In the genomic region with DNA sequence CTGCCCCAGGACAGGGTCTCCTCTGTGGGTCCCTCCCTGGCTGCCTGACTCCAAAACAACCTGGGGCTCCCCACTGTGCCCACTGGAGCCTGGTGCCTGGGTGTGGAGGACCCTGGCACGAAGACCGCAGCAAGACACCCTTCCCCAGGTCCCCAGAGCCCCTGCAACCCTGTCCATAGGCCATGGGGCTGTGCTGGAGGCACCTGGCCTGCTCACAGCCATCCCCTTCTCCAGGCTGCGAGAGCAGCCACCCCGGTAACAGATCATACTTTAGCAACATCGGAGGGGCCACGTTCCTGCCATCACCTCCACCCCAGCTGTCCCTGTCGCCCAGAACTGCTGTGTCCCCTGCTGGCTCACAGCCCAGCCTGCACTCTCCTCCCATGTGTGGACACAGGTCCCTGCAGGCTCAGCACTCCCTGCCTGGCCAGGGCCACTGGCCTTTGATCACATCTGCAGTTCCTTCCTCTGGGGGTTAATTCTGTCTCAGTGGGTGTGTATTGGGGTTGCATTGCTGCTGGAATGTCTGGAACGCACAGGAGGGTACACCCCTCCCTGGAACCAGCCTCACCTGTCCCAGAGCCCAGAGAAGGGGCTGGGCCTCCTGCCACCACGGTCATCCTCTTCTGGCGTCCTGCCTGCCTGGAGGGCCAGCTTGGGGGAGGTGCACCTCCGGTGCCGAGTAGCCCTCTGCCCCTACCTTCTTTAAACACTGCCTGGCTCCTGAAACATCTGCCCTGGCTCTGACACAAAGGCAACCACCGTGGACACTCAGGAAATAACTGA, we compare ENCODE assay signal across 16 cellular contexts. TPM values are rescaled to one million over a fixed set of nuclear protein-coding genes. Genes with fewer than 3 reads are reported as not detected.
DNase-seq lines count a peak whose midpoint lies in the region; ATAC-seq and TF ChIP-seq lines count a peak whose summit lies in the region.
"Had no signal": no experiment of that assay in that cellular context is flagged by ENCODE, and none has a peak within 500 bp of the region (broad histone marks: within the 10 kb centered on the region; RNA-seq: fewer than 3 reads in every experiment).

No MANE protein-coding gene starts in this region.

- peak overlapping the region; percentile 97 for H3K27ac Mint-ChIP-seq in mesothelial cell of epicardium

- TF ChIP-seq POLR2A in heart left ventricle (IDR thresholded peaks at IDR 0.05) (no peak), vagina (IDR thresholded peaks at IDR 0.05) (no peak)

- H3K4me3 ChIP-seq in heart left ventricle (no peak overlapping the region), epithelial cell of esophagus (ENCODE audit: low read length) (peak overlapping the region; percentile 7), vagina (no peak overlapping the region)

- H3K9me3 Mint-ChIP-seq in mesothelial cell of epicardium = peaks cover 7% of the 10 kb centered on the region

- intact Hi-C loops in heart left ventricle (cut with DNase I) (no loop called here), left cardiac atrium (cut with DNase I) (no loop called here), vagina (cut with DNase I) (no loop called here)

- peak in 3 of 4 donors; percentile 22 to 36 (median 34) for ATAC-seq in heart left ventricle
- ATAC-seq in left cardiac atrium = no peak
- no peak for ATAC-seq in HG03175 (IDR thresholded peaks at IDR 0.05; ENCODE audit: unreplicated experiment)
- no peak for ATAC-seq in GM19397 (IDR thresholded peaks at IDR 0.05; ENCODE audit: unreplicated experiment)

- H3K27me3 ChIP-seq in heart left ventricle (no peaks in the 10 kb centered on the region), vagina (no peaks in the 10 kb centered on the region)

- TF ChIP-seq CTCF in heart left ventricle (IDR thresholded peaks at IDR 0.05) = no peak
- TF ChIP-seq CTCF in epithelial cell of esophagus (IDR thresholded peaks at IDR 0.05; ENCODE audit: insufficient read depth, low read depth, low read length, missing control alignments) = no peak
- TF ChIP-seq CTCF in mesothelial cell of epicardium (IDR thresholded peaks at IDR 0.05; ENCODE audit: unreplicated experiment) = no peak
- TF ChIP-seq CTCF in vagina (IDR thresholded peaks at IDR 0.05) = no peak

- H3K9me3 ChIP-seq in heart left ventricle (peaks cover 0 to 21% (median 10%) of the 10 kb centered on the region in 12 donors), vagina (no peaks in the 10 kb centered on the region)

- H3K27ac ChIP-seq in heart left ventricle (no peak overlapping the region), vagina (peak overlapping the region; percentile 45)
- H3K27ac ChIP-seq: WERI-Rb-1 had no signal

- 33 to 43% (median 41%) methylated on average over 12 to 13 of the region's 13 CpGs for whole genome bisulfite sequencing in heart left ventricle, 4 donors

- peaks cover 27% of the 10 kb centered on the region for H3K4me1 Mint-ChIP-seq in mesothelial cell of epicardium

- H3K36me3 Mint-ChIP-seq in mesothelial cell of epicardium = peaks cover 14% of the 10 kb centered on the region

- DNase-seq in heart left ventricle = no peak
- no peak for DNase-seq in left cardiac atrium
- peak; percentile 57 for DNase-seq in epithelial cell of esophagus (ENCODE audit: low read depth)
- no peak for DNase-seq in mesothelial cell of epicardium (ENCODE audit: low spot score in 2 of 2, unreplicated experiment in 2 of 2)
- no peak for DNase-seq in vagina (ENCODE audit: extremely low spot score in 2 of 2)
- no peak for DNase-seq in NAMALWA (ENCODE audit: low spot score)
- DNase-seq: activated T-cell treated with anti-CD3 and anti-CD28 coated beads, Interleukin-2, amount 50 U/mL, for 1 hour; aorta; DMS 273 treated with DMSO at 0.1 percent for 48 hours; NCI-H2227 treated with DMSO at 0.1 percent for 48 hours; SIG-M5; stimulated activated CD4-positive, alpha-beta T cell treated with anti-CD3 and anti-CD28 coated beads, Interleukin-4, amount 100 ng/mL, for 4 hours; WERI-Rb-1 had no signal

- H3K4me1 ChIP-seq in heart left ventricle = peaks cover 0 to 7% (median 0%) of the 10 kb centered on the region in 12 donors
- peaks cover 50% of the 10 kb centered on the region for H3K4me1 ChIP-seq in vagina

- no peaks in the 10 kb centered on the region for H3K27me3 Mint-ChIP-seq in mesothelial cell of epicardium (ENCODE audit: low read depth)

- H3K36me3 ChIP-seq in heart left ventricle = peaks cover 0 to 2% (median 0%) of the 10 kb centered on the region in 9 donors
- peaks cover 0 to 11% of the 10 kb centered on the region in 2 donors for H3K36me3 ChIP-seq in vagina
- H3K36me3 ChIP-seq: WERI-Rb-1 had no signal

- H3K4me3 Mint-ChIP-seq in mesothelial cell of epicardium = peak overlapping the region; percentile 30

RNA-seq across cellular contexts. Expression of gene PPL, which starts 12.2 kb away (rescaled TPM):
- total RNA-seq in heart left ventricle (10 to 100 TPM in 3 of 9 donors, 1 to 10 TPM in 6; 6.4 to 23.8 (median 8.3) TPM), left cardiac atrium (10 to 100 TPM in 1 of 2 donors, 1 to 10 TPM in 1; 6.1 to 15.8 TPM), mesothelial cell of epicardium (36.0 to 37.1 TPM (median 36.8 TPM) in 3 replicates), vagina (391 TPM)
- 1 to 10 TPM; 4.3 to 5.1 TPM for polyA plus RNA-seq in heart left ventricle

RNA-seq across cellular contexts. Expression of gene SEC14L5, which starts 33.3 kb away (rescaled TPM):
- total RNA-seq in heart left ventricle = 10 to 100 TPM in 5 of 9 donors, 1 to 10 TPM in 4; 1.6 to 25.4 (median 11.6) TPM
- 1 to 10 TPM in 1 of 2 donors, under 1 TPM in 1; 0.11 to 5.0 TPM for polyA plus RNA-seq in heart left ventricle
- total RNA-seq in left cardiac atrium = 1 to 10 TPM in 1 of 2 donors, under 1 TPM in 1; 0.58 to 2.3 TPM
- total RNA-seq in mesothelial cell of epicardium = 0.09 to 0.13 TPM in 2 of 3 replicates, not detected in the other
- total RNA-seq in vagina = 0.49 TPM
- total RNA-seq: LHCN-M2 had no signal

Comparison
In these comparisons a context has a peak if more than half of its experiments do, and no peak if none do; other contexts are left out.
1. ATAC-seq: peak in heart left ventricle (3 of 4); none in left cardiac atrium (0 of 2), HG03175 (single experiment) and GM19397 (single experiment).
2. RNA of gene PPL, which starts 12.2 kb away (total RNA-seq): 391 TPM in vagina (single experiment); 36.0 to 37.1 TPM in mesothelial cell of epicardium, 6.1 to 15.8 TPM in left cardiac atrium and 6.4 to 23.8 TPM in heart left ventricle; every median in the first group is over 10 times any median in the second.